ENCODE assay signal across 8 cellular contexts in genomic region chr12:52372216-52373154, GRCh38. TPM values are rescaled to one million over a fixed set of nuclear protein-coding genes. Genes with fewer than 3 reads are reported as not detected.
DNase-seq lines count a peak whose midpoint lies in the region; ATAC-seq and TF ChIP-seq lines count a peak whose summit lies in the region.

No MANE protein-coding gene starts in this region.

- no peak overlapping the region for H3K23ac ChIP-seq in mesendoderm (ENCODE audit: low read length)

- no peak overlapping the region for H2BK15ac ChIP-seq in mesendoderm (replicated peaks; ENCODE audit: low read depth)

- H3K27ac Mint-ChIP-seq in activated CD4-positive, alpha-beta memory T cell treated with anti-CD3 and anti-CD28 coated beads for 36 hours, result no peak overlapping the region

- H3K36me3 ChIP-seq in BJ (ENCODE audit: control insufficient read depth, insufficient read depth, low read length) (no peaks in the 10 kb centered on the region), HEK293 (ENCODE audit: control insufficient read depth in 2 of 2, insufficient read depth in 1 of 2, low read length in 2 of 2) (no peaks in the 10 kb centered on the region), mesendoderm (ENCODE audit: control insufficient read depth, insufficient read depth, low read length) (no peaks in the 10 kb centered on the region)

- ATAC-seq in GM19452 (IDR thresholded peaks at IDR 0.05; ENCODE audit: unreplicated experiment), result no peak

- no peak overlapping the region for H3K56ac ChIP-seq in mesendoderm (ENCODE audit: low read length)

- H2AK5ac ChIP-seq in mesendoderm (ENCODE audit: low read length), result no peak overlapping the region

- H3K9me3 ChIP-seq in HEK293 (ENCODE audit: control insufficient read depth, insufficient read depth, low read depth, low read length), result no peaks in the 10 kb centered on the region

- H3K4me2 ChIP-seq in mesendoderm (ENCODE audit: low read length), result no peak overlapping the region

- H4K8ac ChIP-seq in mesendoderm (ENCODE audit: low read depth, low read length), result no peak overlapping the region

- H2BK5ac ChIP-seq in mesendoderm (ENCODE audit: low read length), result no peak overlapping the region

- H3K79me2 ChIP-seq in mesendoderm (ENCODE audit: control insufficient read depth, insufficient read depth, low read length), result no peaks in the 10 kb centered on the region

- no peak overlapping the region for H3K9ac ChIP-seq in mesendoderm (ENCODE audit: low read length)

- peaks cover 15% of the 10 kb centered on the region for H3K27me3 Mint-ChIP-seq in activated CD4-positive, alpha-beta memory T cell treated with anti-CD3 and anti-CD28 coated beads for 36 hours

- H3K36me3 Mint-ChIP-seq in activated CD4-positive, alpha-beta memory T cell treated with anti-CD3 and anti-CD28 coated beads for 36 hours, result no peaks in the 10 kb centered on the region

- DNase-seq in BJ (ENCODE audit: low read depth), result peak; percentile 47
- DNase-seq in NCI-H524 treated with DMSO at 0.1 percent for 48 hours (lab: John Stamatoyannopoulos, UW), result peak; percentile 19
- peak; percentile 68 for DNase-seq in activated CD4-positive, alpha-beta memory T cell treated with anti-CD3 and anti-CD28 coated beads for 36 hours
- peak; percentile 93 for DNase-seq in epithelial cell of esophagus (ENCODE audit: low read depth)
- peak; percentile 86 for DNase-seq in mesendoderm
- DNase-seq in stimulated activated CD8-positive, alpha-beta memory T cell treated with anti-CD3 and anti-CD28 coated beads, Interleukin-7, amount 100 ng/mL, for 4 hours (ENCODE audit: low read depth in 2 of 2), result peak; percentile 11 to 26

- no peak overlapping the region for H3K18ac ChIP-seq in mesendoderm (ENCODE audit: low read length)

- no peaks in the 10 kb centered on the region for H3K4me1 ChIP-seq in HEK293 (ENCODE audit: control insufficient read depth, insufficient read depth, low read length)
- no peaks in the 10 kb centered on the region for H3K4me1 ChIP-seq in mesendoderm (ENCODE audit: control insufficient read depth, low read depth, low read length)

- H3K4me1 Mint-ChIP-seq in activated CD4-positive, alpha-beta memory T cell treated with anti-CD3 and anti-CD28 coated beads for 36 hours (ENCODE audit: low read depth), result no peaks in the 10 kb centered on the region

- H3K4me3 Mint-ChIP-seq in activated CD4-positive, alpha-beta memory T cell treated with anti-CD3 and anti-CD28 coated beads for 36 hours, result no peak overlapping the region

- H3K79me1 ChIP-seq in mesendoderm (ENCODE audit: low read length), result no peaks in the 10 kb centered on the region

- H3K27ac ChIP-seq in HEK293 (ENCODE audit: extremely low read depth, low read depth, low read length) (no peak overlapping the region), mesendoderm (ENCODE audit: low read depth, low read length) (no peak overlapping the region)

- no peak overlapping the region for H4K5ac ChIP-seq in mesendoderm (ENCODE audit: low read length)

- no peak overlapping the region for H2BK120ac ChIP-seq in mesendoderm (ENCODE audit: low read depth, low read length)

- H3K4me3 ChIP-seq in BJ (ENCODE audit: low read depth, low read length) (no peak overlapping the region), HEK293 (ENCODE audit: low read depth, low read length) (no peak overlapping the region), epithelial cell of esophagus (ENCODE audit: low read length) (no peak overlapping the region), mesendoderm (ENCODE audit: low read length) (no peak overlapping the region)

- peaks cover 8% of the 10 kb centered on the region for H3K9me3 Mint-ChIP-seq in activated CD4-positive, alpha-beta memory T cell treated with anti-CD3 and anti-CD28 coated beads for 36 hours

- POLR2A ChIA-PET in BJ (lab: Charles Lee), result no interaction called here
- POLR2A ChIA-PET in HEK293 (lab: Yijun Ruan, JAX), result interaction anchor here (1.1 to 1.3 kb wide), 2 partner anchors 181 to 507 kb away, joined by 3 read pairs; partner anchors contain the start of gene KRT80
- POLR2A ChIA-PET in activated CD4-positive, alpha-beta memory T cell treated with anti-CD3 and anti-CD28 coated beads for 36 hours (lab: Charles Lee), result no interaction called here

- H3K27me3 ChIP-seq in BJ (ENCODE audit: control insufficient read depth, insufficient read depth, low read length) (peaks cover 12% of the 10 kb centered on the region), mesendoderm (ENCODE audit: insufficient read depth, low read length, poor library complexity) (no peaks in the 10 kb centered on the region)

- CTCF ChIA-PET in BJ (lab: Yijun Ruan, JAX) (interaction anchor here (0.6 to 8.0 kb wide), 51 partner anchors 9 to 614 kb away, joined by 3 to 142 read pairs (median 5); partner anchors contain the start of genes KRT4, KRT75 and KRT84), HEK293 (lab: Yijun Ruan, JAX) (interaction anchor here (0.5 to 10.0 kb wide), 78 partner anchors 8 to 661 kb away, joined by 3 to 200 read pairs (median 4); partner anchors contain the start of gene KRT84)
- CTCF ChIA-PET in activated CD4-positive, alpha-beta memory T cell treated with anti-CD3 and anti-CD28 coated beads for 36 hours (lab: Charles Lee), result interaction anchor here (1.0 to 3.0 kb wide), 11 partner anchors 11 to 608 kb away, joined by 3 to 39 read pairs (median 4); no protein-coding TSS in a partner anchor

- intact Hi-C loops in activated CD4-positive, alpha-beta memory T cell treated with anti-CD3 and anti-CD28 coated beads for 36 hours (cut with micrococcal nuclease), result loop anchor here (5.0 to 10.0 kb wide), 2 partner anchors 505 to 612 kb away; no protein-coding TSS in a partner anchor

- WGBS in mesendoderm (ENCODE audit: extremely low coverage, insufficient coverage, low lambda C conversion rate), result no CpG with 5 or more reads among the region's 10 CpGs

- H3K4ac ChIP-seq in mesendoderm (ENCODE audit: low read depth, low read length), result no peak overlapping the region

- peak; percentile 93 for TF ChIP-seq CTCF in BJ (IDR thresholded peaks at IDR 0.05; ENCODE audit: insufficient read depth, low read depth, low read length)
- peak; percentile 77 for TF ChIP-seq CTCF in HEK293 (tag by site-specific recombination; IDR thresholded peaks at IDR 0.05)
- peak; percentile 97 for TF ChIP-seq CTCF in epithelial cell of esophagus (IDR thresholded peaks at IDR 0.05; ENCODE audit: insufficient read depth, low read depth, low read length, missing control alignments)

TF ChIP-seq in HEK293, 187 proteins besides CTCF, POLR2A, EP300 and RAD21 (continues in another document):
- no peak for TF ChIP-seq ZNF354C (tag by site-specific recombination; IDR thresholded peaks at IDR 0.05; ENCODE audit: borderline replicate concordance, low read depth)
- TF ChIP-seq, protein P1, sequence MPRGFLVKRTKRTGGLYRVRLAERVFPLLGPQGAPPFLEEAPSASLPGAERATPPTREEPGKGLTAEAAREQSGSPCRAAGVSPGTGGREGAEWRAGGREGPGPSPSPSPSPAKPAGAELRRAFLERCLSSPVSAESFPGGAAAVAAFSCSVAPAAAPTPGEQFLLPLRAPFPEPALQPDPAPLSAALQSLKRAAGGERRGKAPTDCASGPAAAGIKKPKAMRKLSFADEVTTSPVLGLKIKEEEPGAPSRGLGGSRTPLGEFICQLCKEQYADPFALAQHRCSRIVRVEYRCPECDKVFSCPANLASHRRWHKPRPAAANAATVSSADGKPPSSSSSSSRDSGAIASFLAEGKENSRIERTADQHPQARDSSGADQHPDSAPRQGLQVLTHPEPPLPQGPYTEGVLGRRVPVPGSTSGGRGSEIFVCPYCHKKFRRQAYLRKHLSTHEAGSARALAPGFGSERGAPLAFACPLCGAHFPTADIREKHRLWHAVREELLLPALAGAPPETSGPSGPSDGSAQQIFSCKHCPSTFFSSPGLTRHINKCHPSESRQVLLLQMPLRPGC (tag by site-specific recombination; IDR thresholded peaks at IDR 0.05), result no peak
- peak; percentile 97 for TF ChIP-seq ZBTB48 (tag by site-specific recombination; IDR thresholded peaks at IDR 0.05)
- no peak for TF ChIP-seq ZNF169 (tag by site-specific recombination; IDR thresholded peaks at IDR 0.05)
- no peak for TF ChIP-seq ZNF621 (tag by site-specific recombination; IDR thresholded peaks at IDR 0.05)
- TF ChIP-seq MZF1 (tag by site-specific recombination; IDR thresholded peaks at IDR 0.05; ENCODE audit: borderline replicate concordance), result no peak
- peak; percentile 79 for TF ChIP-seq ZNF664 (tag by site-specific recombination; IDR thresholded peaks at IDR 0.05)
- TF ChIP-seq ZNF138 (tag by site-specific recombination; IDR thresholded peaks at IDR 0.05; ENCODE audit: borderline replicate concordance), result no peak
- TF ChIP-seq EGR2 (tag by site-specific recombination; IDR thresholded peaks at IDR 0.05; ENCODE audit: low read depth), result peak; percentile 45; the same call in 1 of the 2 replicates
- TF ChIP-seq SETDB1 (IDR thresholded peaks at IDR 0.05; ENCODE audit: insufficient read length, low read length), result no peak
- TF ChIP-seq ZBTB17 (tag by site-specific recombination; IDR thresholded peaks at IDR 0.05), result peak; percentile 40
- peak; percentile 65 for TF ChIP-seq ZNF660 (tag by site-specific recombination; IDR thresholded peaks at IDR 0.05)
- TF ChIP-seq ZFHX2 (tag by site-specific recombination; conservative IDR thresholded peaks at IDR 0.05), result peak; percentile 45

RNA-seq across cellular contexts. Expression of gene KRT85, which starts 5.2 kb away (rescaled TPM):
- not detected in 2 replicates for polyA plus RNA-seq in BJ (2011; rRNA removed)
- polyA minus RNA-seq in BJ (2011; rRNA and poly(A)+ RNA removed), result not detected in 2 replicates
- not detected for total RNA-seq in activated CD4-positive, alpha-beta memory T cell treated with anti-CD3 and anti-CD28 coated beads for 36 hours
- not detected for polyA plus RNA-seq in mesendoderm (2013, experiment 1 of 2)
- not detected for polyA plus RNA-seq in mesendoderm (2013, experiment 2 of 2)

RNA-seq across cellular contexts. Expression of gene KRT84, which starts 13.0 kb away (rescaled TPM):
- not detected in 2 replicates for polyA plus RNA-seq in BJ (2011; rRNA removed)
- not detected in 2 replicates for polyA minus RNA-seq in BJ (2011; rRNA and poly(A)+ RNA removed)
- total RNA-seq in activated CD4-positive, alpha-beta memory T cell treated with anti-CD3 and anti-CD28 coated beads for 36 hours, result not detected
- not detected for polyA plus RNA-seq in mesendoderm (2013, experiment 1 of 2)
- not detected for polyA plus RNA-seq in mesendoderm (2013, experiment 2 of 2)

RNA-seq across cellular contexts. Expression of gene KRT82, which starts 33.6 kb away (rescaled TPM):
- polyA plus RNA-seq in BJ (2011; rRNA removed), result not detected in 2 replicates
- polyA minus RNA-seq in BJ (2011; rRNA and poly(A)+ RNA removed), result not detected in 2 replicates
- not detected for total RNA-seq in activated CD4-positive, alpha-beta memory T cell treated with anti-CD3 and anti-CD28 coated beads for 36 hours
- not detected for polyA plus RNA-seq in mesendoderm (2013, experiment 1 of 2)
- polyA plus RNA-seq in mesendoderm (2013, experiment 2 of 2), result not detected

RNA-seq across cellular contexts. Expression of gene KRT83, which starts 51.3 kb away (rescaled TPM):
- polyA plus RNA-seq in BJ (2011; rRNA removed), result 0.07 and 0.10 TPM in 2 replicates
- polyA minus RNA-seq in BJ (2011; rRNA and poly(A)+ RNA removed), result not detected in 2 replicates
- not detected for total RNA-seq in activated CD4-positive, alpha-beta memory T cell treated with anti-CD3 and anti-CD28 coated beads for 36 hours
- not detected for polyA plus RNA-seq in mesendoderm (2013, experiment 1 of 2)
- not detected for polyA plus RNA-seq in mesendoderm (2013, experiment 2 of 2)

Comparison
In these comparisons a context has a peak if more than half of its experiments do, and no peak if none do; other contexts are left out.
1. DNase-seq: peak in every context shown above with its lines; median percentile 93 in epithelial cell of esophagus; 86 in mesendoderm; 68 in activated CD4-positive, alpha-beta memory T cell treated with anti-CD3 and anti-CD28 coated beads for 36 hours; 47 in BJ; 19 in NCI-H524 treated with DMSO at 0.1 percent for 48 hours; 18 in stimulated activated CD8-positive, alpha-beta memory T cell treated with anti-CD3 and anti-CD28 coated beads, Interleukin-7, amount 100 ng/mL, for 4 hours.